ENCODE assay signal across 18 cellular contexts in genomic region chr13:86882107-86882506, GRCh38.
"Had no signal": no experiment of that assay in that cellular context is flagged by ENCODE, and none has a peak within 500 bp of the region (broad histone marks: within the 10 kb centered on the region; RNA-seq: fewer than 3 reads in every experiment).

No MANE protein-coding gene starts in this region.

- H3K4me3 Mint-ChIP-seq: activated B cell treated with CpG ODN at 0.5 μM for 24 hours; activated CD4-positive, alpha-beta memory T cell treated with anti-CD3 and anti-CD28 coated beads for 36 hours; activated naive CD8-positive, alpha-beta T cell; activated T-helper 1 cell treated with anti-CD3 and anti-CD28 coated beads, Interleukin-12 subunit alpha, Interleukin-12 subunit beta, Interleukin-2, Interleukin-4 antibody, amounts not matched to agents 30 ng/mL and 10 ng/mL and 1 ng/mL, durations not matched to agents 14 hours and 24 hours and 36 hours; stimulated activated effector memory CD8-positive, alpha-beta T cell treated with anti-CD3 and anti-CD28 coated beads, Interleukin-12 subunit alpha, Interleukin-12 subunit beta, amount 100 ng/mL, for 72 hours had no signal

- DNase-seq: activated B cell treated with CpG ODN at 0.5 μM for 24 hours; activated CD4-positive, alpha-beta memory T cell treated with anti-CD3 and anti-CD28 coated beads for 36 hours; activated CD4-positive, alpha-beta T cell treated with anti-CD3 and anti-CD28 coated beads for 4 hours; activated T-cell treated with anti-CD3 and anti-CD28 coated beads for 4 hours; cerebellar nuclear complex; cortex of kidney; esophagus squamous epithelium; heart right ventricle; psoas muscle; right cardiac atrium; stimulated activated CD4-positive, alpha-beta T cell treated with anti-CD3 and anti-CD28 coated beads, Interleukin-4, amount 100 ng/mL, for 24 hours; testis; upper lobe of left lung had no signal

- H3K4me1 Mint-ChIP-seq: activated B cell treated with CpG ODN at 0.5 μM for 24 hours; stimulated activated effector memory CD8-positive, alpha-beta T cell treated with anti-CD3 and anti-CD28 coated beads, Interleukin-12 subunit alpha, Interleukin-12 subunit beta, amount 100 ng/mL, for 72 hours had no signal

- H3K27me3 Mint-ChIP-seq: activated B cell treated with CpG ODN at 0.5 μM for 24 hours; activated CD4-positive, alpha-beta memory T cell treated with anti-CD3 and anti-CD28 coated beads for 36 hours had no signal

- H3K9me3 Mint-ChIP-seq: activated T-helper 1 cell treated with anti-CD3 and anti-CD28 coated beads, Interleukin-12 subunit alpha, Interleukin-12 subunit beta, Interleukin-2, Interleukin-4 antibody, amounts not matched to agents 30 ng/mL and 10 ng/mL and 1 ng/mL, durations not matched to agents 14 hours and 24 hours and 36 hours had no signal

- H3K36me3 Mint-ChIP-seq: activated CD4-positive, alpha-beta memory T cell treated with anti-CD3 and anti-CD28 coated beads for 36 hours; activated naive CD8-positive, alpha-beta T cell; stimulated activated effector memory CD8-positive, alpha-beta T cell treated with anti-CD3 and anti-CD28 coated beads, Interleukin-12 subunit alpha, Interleukin-12 subunit beta, amount 100 ng/mL, for 72 hours had no signal

- H3K36me3 ChIP-seq: esophagus squamous epithelium, heart right ventricle, upper lobe of left lung had no signal

- ATAC-seq: heart right ventricle; left lobe of liver; psoas muscle; right cardiac atrium; stimulated activated effector memory CD8-positive, alpha-beta T cell treated with anti-CD3 and anti-CD28 coated beads, Interleukin-12 subunit alpha, Interleukin-12 subunit beta, amount 100 ng/mL, for 72 hours had no signal

- H3K27ac ChIP-seq: esophagus squamous epithelium, heart right ventricle, psoas muscle, skin epidermis, testis, upper lobe of left lung had no signal

- H3K27me3 ChIP-seq: esophagus squamous epithelium, heart right ventricle, testis, upper lobe of left lung had no signal

- H3K4me3 ChIP-seq: esophagus squamous epithelium, heart right ventricle, psoas muscle, skin epidermis, testis, upper lobe of left lung had no signal

- H3K9me3 ChIP-seq: esophagus squamous epithelium, psoas muscle, testis, upper lobe of left lung had no signal

- H3K4me1 ChIP-seq: esophagus squamous epithelium, psoas muscle, testis, upper lobe of left lung had no signal

- H3K27ac Mint-ChIP-seq: activated B cell treated with CpG ODN at 0.5 μM for 24 hours; activated CD4-positive, alpha-beta memory T cell treated with anti-CD3 and anti-CD28 coated beads for 36 hours; activated naive CD8-positive, alpha-beta T cell; activated T-helper 1 cell treated with anti-CD3 and anti-CD28 coated beads, Interleukin-12 subunit alpha, Interleukin-12 subunit beta, Interleukin-2, Interleukin-4 antibody, amounts not matched to agents 30 ng/mL and 10 ng/mL and 1 ng/mL, durations not matched to agents 14 hours and 24 hours and 36 hours; stimulated activated effector memory CD8-positive, alpha-beta T cell treated with anti-CD3 and anti-CD28 coated beads, Interleukin-12 subunit alpha, Interleukin-12 subunit beta, amount 100 ng/mL, for 72 hours had no signal
